Comparison of ENCODE assay signal across 23 cellular contexts in the genomic region with DNA sequence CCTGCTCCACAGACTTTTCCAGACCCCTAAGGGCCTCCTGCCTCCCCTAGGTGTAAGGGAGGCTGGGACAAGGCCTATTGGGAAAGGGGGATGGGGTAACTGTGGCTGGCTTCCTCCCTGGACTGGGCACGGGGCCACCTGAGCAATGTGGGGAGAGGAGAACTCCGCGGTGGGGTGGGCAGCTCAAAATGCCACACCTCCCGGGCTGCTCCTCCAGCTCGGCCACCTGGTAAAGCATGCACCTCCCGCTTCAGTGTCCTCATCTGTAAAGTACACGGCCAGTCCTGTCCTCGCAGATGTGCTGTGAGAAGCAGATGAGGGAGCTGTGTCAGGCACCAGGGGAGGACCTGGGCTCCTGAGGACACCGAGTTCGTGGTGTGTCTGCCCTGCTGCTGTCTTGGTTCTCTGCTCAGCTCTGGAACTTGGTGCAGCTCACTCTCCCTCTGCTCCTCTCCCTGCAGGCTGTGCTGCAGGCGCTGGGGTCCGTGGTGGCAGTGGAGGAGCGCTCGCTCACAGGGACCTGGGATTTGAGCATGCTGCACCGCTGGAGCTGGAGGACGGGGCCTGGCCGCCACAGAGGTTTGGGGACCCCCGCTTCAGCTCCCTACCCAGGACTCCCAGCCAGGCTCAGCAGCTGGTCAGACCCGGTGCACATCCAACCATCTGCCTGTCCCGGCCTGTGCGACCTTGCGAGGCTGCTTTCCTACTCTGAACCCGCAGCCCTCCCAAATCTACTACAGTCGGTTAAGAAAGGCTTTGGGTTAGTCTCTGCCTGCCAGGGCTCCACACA.
"Had no signal": no experiment of that assay in that cellular context is flagged by ENCODE, and none has a peak within 500 bp of the region (broad histone marks: within the 10 kb centered on the region; RNA-seq: fewer than 3 reads in every experiment).

No MANE protein-coding gene starts in this region.

- H3K4me3 ChIP-seq: heart left ventricle, lung, neural progenitor cell, ovary, SK-N-MC, testis had no signal

- DNase-seq: activated CD4-positive, alpha-beta T cell treated with anti-CD3 and anti-CD28 coated beads, Interleukin-2, amount 10 ng/mL, durations not matched to agents 7 days and 5 days; activated CD4-positive, CD25-positive, alpha-beta regulatory T cell treated with anti-CD3 and anti-CD28 coated beads, Interleukin-2, amount 50 U/mL, for 72 hours; activated CD8-positive, alpha-beta memory T cell treated with anti-CD3 and anti-CD28 coated beads, Interleukin-2, amount 10 ng/mL, durations not matched to agents 7 days and 5 days; activated CD8-positive, alpha-beta T cell treated with anti-CD3 and anti-CD28 coated beads for 36 hours; activated gamma-delta T cell; activated T-cell treated with anti-CD3 and anti-CD28 coated beads for 4 hours; cerebellar nuclear complex; cortex of kidney; endodermal cell; heart left ventricle; left colon; naive B cell; ovary; right cardiac atrium; stimulated activated CD4-positive, alpha-beta T cell treated with anti-CD3 and anti-CD28 coated beads, Interleukin-1b, Interleukin-23, amount 100 ng/mL, for 48 hours; T-cell; testis; trophoblast cell; WERI-Rb-1 had no signal

- H3K4me3 Mint-ChIP-seq: activated CD4-positive, alpha-beta T cell treated with anti-CD3 and anti-CD28 coated beads, Interleukin-2, amount 10 ng/mL, durations not matched to agents 7 days and 5 days; activated CD8-positive, alpha-beta memory T cell treated with anti-CD3 and anti-CD28 coated beads, Interleukin-2, amount 10 ng/mL, durations not matched to agents 7 days and 5 days; activated CD8-positive, alpha-beta T cell treated with anti-CD3 and anti-CD28 coated beads for 36 hours; endodermal cell; naive B cell; neural progenitor cell; T-cell; T-helper 2 cell treated with Interferon-gamma antibody and Interleukin-4, amounts not matched to agents 5 μg/mL and 100 μg/mL, for 36 hours had no signal

- H3K27ac Mint-ChIP-seq: activated CD4-positive, alpha-beta T cell treated with anti-CD3 and anti-CD28 coated beads, Interleukin-2, amount 10 ng/mL, durations not matched to agents 7 days and 5 days; activated CD8-positive, alpha-beta memory T cell treated with anti-CD3 and anti-CD28 coated beads, Interleukin-2, amount 10 ng/mL, durations not matched to agents 7 days and 5 days; activated CD8-positive, alpha-beta T cell treated with anti-CD3 and anti-CD28 coated beads for 36 hours; endodermal cell; neural progenitor cell; T-cell; T-helper 2 cell treated with Interferon-gamma antibody and Interleukin-4, amounts not matched to agents 5 μg/mL and 100 μg/mL, for 36 hours had no signal

- H3K27ac ChIP-seq: heart left ventricle, neural progenitor cell, ovary, SK-N-MC, testis, WERI-Rb-1 had no signal

- H3K9me3 ChIP-seq: heart left ventricle, testis had no signal

- H3K9me3 Mint-ChIP-seq: activated CD4-positive, alpha-beta T cell treated with anti-CD3 and anti-CD28 coated beads, Interleukin-2, amount 10 ng/mL, durations not matched to agents 7 days and 5 days; activated CD8-positive, alpha-beta T cell treated with anti-CD3 and anti-CD28 coated beads for 36 hours; neural progenitor cell; T-cell; T-helper 2 cell treated with Interferon-gamma antibody and Interleukin-4, amounts not matched to agents 5 μg/mL and 100 μg/mL, for 36 hours had no signal

- H3K4me1 ChIP-seq: heart left ventricle, neural progenitor cell, testis had no signal

- H3K4me2 ChIP-seq: neural progenitor cell had no signal

- H3K36me3 ChIP-seq: neural progenitor cell, ovary had no signal

- H2AFZ ChIP-seq: neural progenitor cell had no signal

- ATAC-seq: activated CD8-positive, alpha-beta memory T cell treated with anti-CD3 and anti-CD28 coated beads, Interleukin-2, amount 10 ng/mL, durations not matched to agents 7 days and 5 days; activated CD8-positive, alpha-beta T cell treated with anti-CD3 and anti-CD28 coated beads for 36 hours; left colon; T-cell had no signal

- H3K27me3 ChIP-seq: heart left ventricle, neural progenitor cell, ovary, testis had no signal

- H3K4me1 Mint-ChIP-seq: activated CD4-positive, alpha-beta T cell treated with anti-CD3 and anti-CD28 coated beads, Interleukin-2, amount 10 ng/mL, durations not matched to agents 7 days and 5 days; activated CD8-positive, alpha-beta memory T cell treated with anti-CD3 and anti-CD28 coated beads, Interleukin-2, amount 10 ng/mL, durations not matched to agents 7 days and 5 days; endodermal cell; neural progenitor cell; T-cell had no signal

- H3K27me3 Mint-ChIP-seq: activated CD4-positive, alpha-beta T cell treated with anti-CD3 and anti-CD28 coated beads, Interleukin-2, amount 10 ng/mL, durations not matched to agents 7 days and 5 days; activated CD8-positive, alpha-beta memory T cell treated with anti-CD3 and anti-CD28 coated beads, Interleukin-2, amount 10 ng/mL, durations not matched to agents 7 days and 5 days; activated CD8-positive, alpha-beta T cell treated with anti-CD3 and anti-CD28 coated beads for 36 hours; naive B cell; T-cell had no signal
